Comparison of ENCODE assay signal across 35 cellular contexts in the genomic region with DNA sequence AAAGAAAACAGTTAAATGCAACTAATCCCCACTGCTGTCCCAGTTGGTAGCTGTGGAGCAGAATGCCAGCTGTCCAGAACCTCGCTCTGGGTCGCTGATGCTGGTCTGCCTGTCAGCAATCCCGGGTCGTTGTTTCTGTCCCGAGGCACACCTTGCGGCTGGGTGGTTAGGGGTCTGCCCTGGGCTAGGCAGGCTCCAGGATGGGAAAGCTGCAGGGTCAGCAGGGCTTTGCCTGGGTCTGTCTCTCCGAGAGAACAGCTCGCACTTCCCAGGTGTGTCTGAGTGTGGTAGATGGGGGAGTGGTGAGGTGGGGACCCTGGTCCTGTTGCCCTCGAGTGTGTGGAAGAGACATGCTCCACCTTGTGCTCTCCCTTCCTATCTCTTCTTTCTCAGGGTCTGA.
"Had no signal": no experiment of that assay in that cellular context is flagged by ENCODE, and none has a peak within 500 bp of the region (broad histone marks: within the 10 kb centered on the region; RNA-seq: fewer than 3 reads in every experiment).

No MANE protein-coding gene starts in this region.

- H3K9me3 ChIP-seq: MG63 had no signal

- H3K4me2 ChIP-seq: KMS-11 had no signal

- H3K4me3 ChIP-seq: MG63 had no signal

- H3K36me3 ChIP-seq: MG63 had no signal

- H3K27me3 ChIP-seq: MG63 had no signal

- H3K27ac ChIP-seq: KMS-11 had no signal

- H3K9ac ChIP-seq: KMS-11 had no signal

- DNase-seq: Karpas-422, Kasumi-1, KG1, MG63, MM.1S, MV-4-11, NCI-H1048, NCI-H1092, NCI-H1092 treated with DMSO at 0.1 percent for 48 hours, NCI-H1105, NCI-H1105 treated with DMSO at 0.1 percent for 48 hours, NCI-H1417, NCI-H1417 treated with DMSO at 0.1 percent for 48 hours, NCI-H1436, NCI-H1436 treated with DMSO at 0.1 percent for 48 hours, NCI-H146, NCI-H1694, NCI-H1694 treated with DMSO at 0.1 percent for 48 hours, NCI-H187, NCI-H187 treated with DMSO at 0.1 percent for 48 hours, NCI-H1930, NCI-H2029, NCI-H2081, NCI-H2081 treated with DMSO at 0.1 percent for 48 hours, NCI-H2107, NCI-H2171, NCI-H2171 treated with DMSO at 0.1 percent for 48 hours, NCI-H2227 treated with DMSO at 0.1 percent for 48 hours, NCI-H226, NCI-H345, NCI-H446, NCI-H446 treated with DMSO at 0.1 percent for 48 hours, NCI-H510A, NCI-H510A treated with DMSO at 0.1 percent for 48 hours had no signal
